ENCODE assay signal across 22 cellular contexts in genomic region chr3:24323272-24323671, GRCh38.
A peak's percentile ranks its signal among the peaks of the same experiment; 100 is the strongest.
DNase-seq lines count a peak whose midpoint lies in the region; ATAC-seq and TF ChIP-seq lines count a peak whose summit lies in the region.
"Had no signal": no experiment of that assay in that cellular context is flagged by ENCODE, and none has a peak within 500 bp of the region (broad histone marks: within the 10 kb centered on the region; RNA-seq: fewer than 3 reads in every experiment).

No MANE protein-coding gene starts in this region.

- H3K9ac ChIP-seq in PC-3 (ENCODE audit: low read length): no peak overlapping the region
- H3K9ac ChIP-seq: BLaER1 treated with 17β-estradiol and CSF1 and Interleukin-3, amounts not matched to agents 10 nM and 100 nM had no signal

- H3K79me2 ChIP-seq in PC-3 (ENCODE audit: low read length): no peaks in the 10 kb centered on the region

- intact Hi-C loops in PC-3 (cut with micrococcal nuclease) (loop anchor here (1.0 to 2.0 kb wide), 2 partner anchors 20 to 50 kb away; no protein-coding TSS in a partner anchor), head of caudate nucleus (cut with DNase I) (no loop called here)

- CTCF ChIA-PET in PC-3 (lab: Charles Lee): interaction anchor here (0.5 to 0.9 kb wide), 2 partner anchors 252 to 360 kb away, joined by 3 to 4 read pairs; no protein-coding TSS in a partner anchor

- ATAC-seq in PC-3 (peak; percentile 92), GM18868 (IDR thresholded peaks at IDR 0.05; ENCODE audit: unreplicated experiment) (no peak)
- ATAC-seq: A549 had no signal

- H3F3A ChIP-seq in PC-3 (ENCODE audit: low read length, unreplicated experiment): peaks cover 8% of the 10 kb centered on the region

- DNase-seq in HT1080 (ENCODE audit: low read depth): peak; percentile 39
- DNase-seq in PC-3: peak; percentile 92
- peak; percentile 27 for DNase-seq in epithelial cell of esophagus (ENCODE audit: low read depth)
- DNase-seq in renal cortical epithelial cell (ENCODE audit: low read depth): peak; percentile 66
- no peak for DNase-seq in head of caudate nucleus
- DNase-seq in activated CD8-positive, alpha-beta memory T cell treated with anti-CD3 and anti-CD28 coated beads for 24 hours: no peak
- DNase-seq: 8988T; ACHN; AML-193; BE2C; Calu3; CD4-positive, alpha-beta T cell; CD8-positive, alpha-beta memory T cell; DMS53; DMS79 treated with DMSO at 0.1 percent for 48 hours; GF-D8; GOT3; HFFc6 had no signal

- no TSS peak for BruUV-seq in PC-3 (replicated peaks; lab: Mats Ljungman, UMichigan)

- H3K27me3 ChIP-seq in PC-3 (ENCODE audit: low read length): no peaks in the 10 kb centered on the region
- H3K27me3 ChIP-seq: BE2C; BLaER1 treated with 17β-estradiol and CSF1 and Interleukin-3, amounts not matched to agents 10 nM and 100 nM had no signal

- no peak overlapping the region for H3K4me3 ChIP-seq in PC-3 (ENCODE audit: low read length)
- no peak overlapping the region for H3K4me3 ChIP-seq in epithelial cell of esophagus (ENCODE audit: low read length)
- H3K4me3 ChIP-seq: A549; BLaER1 treated with 17β-estradiol and CSF1 and Interleukin-3, amounts not matched to agents 10 nM and 100 nM; HAP-1 had no signal

- H3K9me2 ChIP-seq in PC-3 (replicated peaks; ENCODE audit: low read length): no peaks in the 10 kb centered on the region

- peak overlapping the region; percentile 19 for H3K4me2 ChIP-seq in PC-3 (ENCODE audit: low read length)
- H3K4me2 ChIP-seq: A549; BLaER1 treated with 17β-estradiol and CSF1 and Interleukin-3, amounts not matched to agents 10 nM and 100 nM had no signal

- H3K9me3 ChIP-seq in PC-3 (ENCODE audit: low read length): no peaks in the 10 kb centered on the region
- H3K9me3 ChIP-seq: BE2C had no signal

- H2AFZ ChIP-seq in PC-3 (ENCODE audit: low read length): no peak overlapping the region

- H3K4me1 ChIP-seq in PC-3 (ENCODE audit: insufficient read depth, low read length): peaks cover 24% of the 10 kb centered on the region
- H3K4me1 ChIP-seq: A549; BE2C; BLaER1 treated with 17β-estradiol and CSF1 and Interleukin-3, amounts not matched to agents 10 nM and 100 nM; HAP-1 had no signal

- H3K36me3 ChIP-seq in PC-3 (ENCODE audit: low read depth, low read length): peaks cover 4% of the 10 kb centered on the region; the same call in 1 of the 2 replicates
- H3K36me3 ChIP-seq: BE2C; BLaER1 treated with 17β-estradiol and CSF1 and Interleukin-3, amounts not matched to agents 10 nM and 100 nM; HAP-1 had no signal

- POLR2A ChIA-PET in PC-3 (lab: Charles Lee; ENCODE audit: unreplicated experiment): interaction anchor here (0.6 to 1.0 kb wide), 4 partner anchors 20 to 407 kb away, joined by 3 to 9 read pairs (median 6); partner anchors contain the start of genes NKIRAS1 and RPL15

- no peaks in the 10 kb centered on the region for H4K20me1 ChIP-seq in PC-3 (ENCODE audit: low read length)
- H4K20me1 ChIP-seq: BLaER1 treated with 17β-estradiol and CSF1 and Interleukin-3, amounts not matched to agents 10 nM and 100 nM had no signal

- TF ChIP-seq CTCF in PC-3 (conservative IDR thresholded peaks at IDR 0.05; ENCODE audit: low read depth, low read length): no peak
- TF ChIP-seq CTCF in epithelial cell of esophagus (IDR thresholded peaks at IDR 0.05; ENCODE audit: insufficient read depth, low read depth, low read length, missing control alignments): no peak

- H3K27ac ChIP-seq in PC-3 (ENCODE audit: low read length): peak overlapping the region; percentile 28
- H3K27ac ChIP-seq: A549; BLaER1 treated with 17β-estradiol and CSF1 and Interleukin-3, amounts not matched to agents 10 nM and 100 nM had no signal

Comparison
In these comparisons a context has a peak if more than half of its experiments do, and no peak if none do; other contexts are left out.
1. DNase-seq: peak in HT1080 (single experiment), PC-3 (single experiment), epithelial cell of esophagus (single experiment) and renal cortical epithelial cell (single experiment); none in head of caudate nucleus (0 of 42) and activated CD8-positive, alpha-beta memory T cell treated with anti-CD3 and anti-CD28 coated beads for 24 hours (single experiment).